Comparison of ENCODE assay signal across 23 cellular contexts in genomic region chrX:130789793-130790192, GRCh38.
"Had no signal": no experiment of that assay in that cellular context is flagged by ENCODE, and none has a peak within 500 bp of the region (broad histone marks: within the 10 kb centered on the region; RNA-seq: fewer than 3 reads in every experiment).

No MANE protein-coding gene starts in this region.

- H2AFZ ChIP-seq: hepatocyte had no signal

- H3K27ac Mint-ChIP-seq: type B pancreatic cell had no signal

- H3K27me3 ChIP-seq: colonic mucosa, hepatocyte, ovary, right atrium auricular region, suprapubic skin, thyroid gland had no signal

- H3K9me3 Mint-ChIP-seq: nephron progenitor cell, type B pancreatic cell had no signal

- H3K36me3 ChIP-seq: colonic mucosa, ovary, right atrium auricular region, suprapubic skin, thyroid gland had no signal

- ATAC-seq: left cardiac atrium; left ventricle myocardium superior; stimulated activated naive CD8-positive, alpha-beta T cell treated with anti-CD3 and anti-CD28 coated beads, Interleukin-15, Interleukin-2, amounts not matched to agents 100 U/mL and 50 U/mL, for 24 hours had no signal

- H3K4me3 ChIP-seq: colonic mucosa, hepatocyte, lung, ovary, right atrium auricular region, suprapubic skin, thyroid gland had no signal

- H3K9me3 ChIP-seq: colonic mucosa, ovary, right atrium auricular region, suprapubic skin, thyroid gland had no signal

- H3K4me1 Mint-ChIP-seq: naive B cell had no signal

- FAIRE-seq: kidney, urothelium cell line had no signal

- H3K4me1 ChIP-seq: colonic mucosa, right atrium auricular region, suprapubic skin, thyroid gland had no signal

- H3K4me3 Mint-ChIP-seq: naive B cell, nephron progenitor cell, type B pancreatic cell had no signal

- DNase-seq: colonic mucosa; dermis blood vessel endothelial cell; effector CD4-positive, alpha-beta T cell; foreskin melanocyte; head of caudate nucleus; kidney; left cardiac atrium; left ventricle myocardium superior; mesenchymal stem cell; midbrain; naive B cell; nephron progenitor cell; ovary; small intestine; stimulated activated CD4-positive, alpha-beta T cell treated with anti-CD3 and anti-CD28 coated beads, Interleukin-2, amount 100 ng/mL, for 48 hours; stimulated activated naive CD8-positive, alpha-beta T cell treated with anti-CD3 and anti-CD28 coated beads, Interleukin-15, Interleukin-2, amounts not matched to agents 100 U/mL and 50 U/mL, for 24 hours; thyroid gland had no signal

- H3K36me3 Mint-ChIP-seq: type B pancreatic cell had no signal

- H3K27ac ChIP-seq: colonic mucosa, hepatocyte, ovary, right atrium auricular region, suprapubic skin, thyroid gland had no signal

- H3K27me3 Mint-ChIP-seq: naive B cell had no signal

- H3K79me2 ChIP-seq: hepatocyte had no signal

- H3K4me2 ChIP-seq: hepatocyte had no signal
